Comparison of ENCODE assay signal across 20 cellular contexts in the genomic region with DNA sequence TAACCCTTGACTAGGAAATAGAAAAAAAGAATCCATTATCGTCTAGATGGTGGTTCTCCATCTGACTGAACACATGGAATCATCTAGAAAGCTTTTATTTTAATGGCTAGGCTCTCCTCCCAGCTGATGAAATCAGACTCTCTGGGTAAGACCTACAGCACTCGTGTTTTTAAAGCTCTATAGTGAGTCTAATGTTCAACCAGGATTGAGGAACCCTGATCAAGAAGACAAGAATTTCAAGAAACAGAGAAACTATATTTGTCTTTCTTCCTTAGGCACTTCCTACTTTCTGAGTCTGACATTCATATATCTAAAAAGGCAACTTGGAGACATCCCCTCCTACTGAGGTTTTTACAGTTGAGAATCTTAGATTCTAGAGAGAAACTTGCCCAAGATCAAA.
A peak's percentile ranks its signal among the peaks of the same experiment; 100 is the strongest.
DNase-seq lines count a peak whose midpoint lies in the region; ATAC-seq and TF ChIP-seq lines count a peak whose summit lies in the region.
"Had no signal": no experiment of that assay in that cellular context is flagged by ENCODE, and none has a peak within 500 bp of the region (broad histone marks: within the 10 kb centered on the region; RNA-seq: fewer than 3 reads in every experiment).

No MANE protein-coding gene starts in this region.

- peak overlapping the region in 6 of 11 experiments; percentile 27 to 77 (median 58); a peak in 11 of 22 replicates for H3K4me2 ChIP-seq in BLaER1 treated with 17β-estradiol and CSF1 and Interleukin-3, amounts not matched to agents 10 nM and 100 nM
- H3K4me2 ChIP-seq in MM.1S (ENCODE audit: low read depth, low read length) (no peak overlapping the region), osteoblast (ENCODE audit: insufficient read depth, low read length) (no peak overlapping the region), mammary epithelial cell (ENCODE audit: insufficient read depth, low read depth, low read length) (no peak overlapping the region)
- H3K4me2 ChIP-seq: SK-N-SH had no signal

- H2AFZ ChIP-seq in MM.1S (ENCODE audit: low read length) (0 out of 2 replicates have a peak overlapping the region, but pooled peaks have one; percentile 9), osteoblast (ENCODE audit: low read length) (no peak overlapping the region), mammary epithelial cell (ENCODE audit: low read depth, low read length) (no peak overlapping the region)

- H3K9ac ChIP-seq in BLaER1 treated with 17β-estradiol and CSF1 and Interleukin-3, amounts not matched to agents 10 nM and 100 nM: peak overlapping the region in 4 of 11 experiments; percentile 39 to 74 (median 62); a peak in 9 of 22 replicates
- H3K9ac ChIP-seq in MM.1S (ENCODE audit: low read length): no peak overlapping the region
- H3K9ac ChIP-seq in mammary epithelial cell (ENCODE audit: insufficient read depth, low read length): no peak overlapping the region
- H3K9ac ChIP-seq: SK-N-SH had no signal

- CTCF ChIA-PET in mammary epithelial cell (lab: Charles Lee; ENCODE audit: low non-redundant PET): no interaction called here

- H3K4me1 Mint-ChIP-seq in stimulated activated memory B cell treated with anti-CD40 and anti-IgM and Interleukin-4, amounts not matched to agents 10 μg/mL and 1 μg/mL and 100 μg/mL, for 72 hours: peaks cover 30% of the 10 kb centered on the region

- no peaks in the 10 kb centered on the region for H3F3A ChIP-seq in MM.1S (ENCODE audit: insufficient read depth, low read length)

- in situ Hi-C loops in mammary epithelial cell (cut with MboI; ENCODE audit: low sequenced_read_pairs in 2 of 2): no loop called here

- no TSS peak for BruUV-seq in mammary epithelial cell (replicated peaks; lab: Mats Ljungman, UMichigan)

- no peak overlapping the region for H3K27ac Mint-ChIP-seq in stimulated activated memory B cell treated with anti-CD40 and anti-IgM and Interleukin-4, amounts not matched to agents 10 μg/mL and 1 μg/mL and 100 μg/mL, for 72 hours
- H3K27ac Mint-ChIP-seq: CD8-positive, alpha-beta T cell; IgD-negative memory B cell had no signal

- ATAC-seq in stimulated activated memory B cell treated with anti-CD40 and anti-IgM and Interleukin-4, amounts not matched to agents 10 μg/mL and 1 μg/mL and 100 μg/mL, for 72 hours: no peak
- ATAC-seq: CD8-positive, alpha-beta T cell; HCT116; Panc1 had no signal

- peaks cover 0 to 100% (median 23%) of the 10 kb centered on the region in 10 experiments; a peak in 12 of 20 replicates for H3K4me1 ChIP-seq in BLaER1 treated with 17β-estradiol and CSF1 and Interleukin-3, amounts not matched to agents 10 nM and 100 nM
- H3K4me1 ChIP-seq in MM.1S (ENCODE audit: low read length) (peaks cover 27% of the 10 kb centered on the region), osteoblast (ENCODE audit: insufficient read depth, low read length) (peaks cover 33% of the 10 kb centered on the region), BE2C (no peaks in the 10 kb centered on the region), mammary epithelial cell (ENCODE audit: insufficient read depth, low read length) (peaks cover 14% of the 10 kb centered on the region)

- peaks cover 0 to 13% (median 0%) of the 10 kb centered on the region in 11 experiments; a peak in 5 of 22 replicates for H3K9me3 ChIP-seq in BLaER1 treated with 17β-estradiol and CSF1 and Interleukin-3, amounts not matched to agents 10 nM and 100 nM (replicated peaks in 1 of 11)
- H3K9me3 ChIP-seq in MM.1S (replicated peaks; ENCODE audit: insufficient read depth, low read length) (no peaks in the 10 kb centered on the region), osteoblast (ENCODE audit: low read depth, low read length) (no peaks in the 10 kb centered on the region), BE2C (no peaks in the 10 kb centered on the region), mammary epithelial cell (replicated peaks; ENCODE audit: insufficient read depth, low read length) (no peaks in the 10 kb centered on the region)
- H3K9me3 ChIP-seq: SK-N-SH had no signal

- H4K20me1 ChIP-seq in BLaER1 treated with 17β-estradiol and CSF1 and Interleukin-3, amounts not matched to agents 10 nM and 100 nM: no peaks in the 10 kb centered on the region
- H4K20me1 ChIP-seq in MM.1S (ENCODE audit: insufficient read depth, low read length) (no peaks in the 10 kb centered on the region), osteoblast (ENCODE audit: insufficient read depth, low read length) (no peaks in the 10 kb centered on the region), mammary epithelial cell (ENCODE audit: insufficient read depth, low read length) (no peaks in the 10 kb centered on the region)

- no peak overlapping the region for H3K4me3 Mint-ChIP-seq in stimulated activated memory B cell treated with anti-CD40 and anti-IgM and Interleukin-4, amounts not matched to agents 10 μg/mL and 1 μg/mL and 100 μg/mL, for 72 hours
- H3K4me3 Mint-ChIP-seq: CD8-positive, alpha-beta T cell; IgD-negative memory B cell had no signal

- dilution Hi-C loops in mammary epithelial cell (cut with HindIII; ENCODE audit: low sequenced_read_pairs): loop anchor here (5.0 kb wide), 1 partner anchor 46 kb away; no protein-coding TSS in a partner anchor

- 91% methylated on average over 2 of the region's 2 CpGs for WGBS in mammary epithelial cell (ENCODE audit: low coverage, missing lambda C conversion rate)

- DNase-seq in MM.1S: no peak
- DNase-seq in caudate nucleus (lab: John Stamatoyannopoulos, UW): no peak
- no peak for DNase-seq in osteoblast (ENCODE audit: insufficient read length, low spot score, missing footprints)
- no peak for DNase-seq in BE2C
- DNase-seq in mammary epithelial cell: no peak
- no peak for DNase-seq in HuH-7 (ENCODE audit: low spot score)
- DNase-seq: Calu3; CD8-positive, alpha-beta T cell; DMS153; NCI-H1694; NCI-H2081; NCI-H2171 treated with DMSO at 0.1 percent for 48 hours; NCI-H524 treated with DMSO at 0.1 percent for 48 hours; SIG-M5; SK-N-SH had no signal

- intact Hi-C loops in mammary epithelial cell (cut with micrococcal nuclease): no loop called here

- no peaks in the 10 kb centered on the region for H3K36me3 ChIP-seq in BLaER1 treated with 17β-estradiol and CSF1 and Interleukin-3, amounts not matched to agents 10 nM and 100 nM
- no peaks in the 10 kb centered on the region for H3K36me3 ChIP-seq in MM.1S (replicated peaks; ENCODE audit: insufficient read depth, low read length)
- no peaks in the 10 kb centered on the region for H3K36me3 ChIP-seq in osteoblast (ENCODE audit: insufficient read depth, low read length)
- no peaks in the 10 kb centered on the region for H3K36me3 ChIP-seq in BE2C
- no peaks in the 10 kb centered on the region for H3K36me3 ChIP-seq in mammary epithelial cell (ENCODE audit: insufficient read depth, low read length)

- no peaks in the 10 kb centered on the region for H3K27me3 ChIP-seq in BLaER1 treated with 17β-estradiol and CSF1 and Interleukin-3, amounts not matched to agents 10 nM and 100 nM
- H3K27me3 ChIP-seq in MM.1S (replicated peaks; ENCODE audit: insufficient read depth, low read length) (no peaks in the 10 kb centered on the region), osteoblast (ENCODE audit: insufficient read depth, low read length) (no peaks in the 10 kb centered on the region), BE2C (no peaks in the 10 kb centered on the region), mammary epithelial cell (ENCODE audit: insufficient read depth, low read length) (no peaks in the 10 kb centered on the region)

- no peaks in the 10 kb centered on the region for H3K9me3 Mint-ChIP-seq in stimulated activated memory B cell treated with anti-CD40 and anti-IgM and Interleukin-4, amounts not matched to agents 10 μg/mL and 1 μg/mL and 100 μg/mL, for 72 hours
- H3K9me3 Mint-ChIP-seq: CD8-positive, alpha-beta T cell; IgD-negative memory B cell had no signal

- H3K27me3 Mint-ChIP-seq in stimulated activated memory B cell treated with anti-CD40 and anti-IgM and Interleukin-4, amounts not matched to agents 10 μg/mL and 1 μg/mL and 100 μg/mL, for 72 hours: no peaks in the 10 kb centered on the region
- H3K27me3 Mint-ChIP-seq: IgD-negative memory B cell had no signal

- no peaks in the 10 kb centered on the region for H3K9me2 ChIP-seq in MM.1S (replicated peaks; ENCODE audit: insufficient read depth, low read length)
- H3K9me2 ChIP-seq: SK-N-SH had no signal

- TF ChIP-seq CTCF in MM.1S (IDR thresholded peaks at IDR 0.05; ENCODE audit: low read length) (no peak), osteoblast (IDR thresholded peaks at IDR 0.05; ENCODE audit: extremely low read depth, low read depth, low read length) (no peak), BE2C (IDR thresholded peaks at IDR 0.05; ENCODE audit: low read depth, low read length) (no peak), mammary epithelial cell (conservative IDR thresholded peaks at IDR 0.05 in 1 of 2, IDR thresholded peaks at IDR 0.05 in 1 of 2; ENCODE audit: extremely low read depth in 1 of 2, insufficient read depth in 1 of 2, low read depth in 1 of 2, low read length in 2 of 2) (no peak)

- no peaks in the 10 kb centered on the region for H3K36me3 Mint-ChIP-seq in stimulated activated memory B cell treated with anti-CD40 and anti-IgM and Interleukin-4, amounts not matched to agents 10 μg/mL and 1 μg/mL and 100 μg/mL, for 72 hours
- H3K36me3 Mint-ChIP-seq: CD8-positive, alpha-beta T cell had no signal

- peak overlapping the region in 6 of 11 experiments; percentile 1 to 91 (median 82); a peak in 11 of 22 replicates for H3K27ac ChIP-seq in BLaER1 treated with 17β-estradiol and CSF1 and Interleukin-3, amounts not matched to agents 10 nM and 100 nM
- H3K27ac ChIP-seq in MM.1S (ENCODE audit: low read length) (no peak overlapping the region), caudate nucleus (ENCODE audit: low read depth, low read length) (peak overlapping the region; percentile 3), osteoblast (ENCODE audit: low read depth, low read length) (peak overlapping the region; percentile 43), mammary epithelial cell (ENCODE audit: insufficient read depth, low read depth, low read length) (no peak overlapping the region)

- H3K4me3 ChIP-seq in BLaER1 treated with 17β-estradiol and CSF1 and Interleukin-3, amounts not matched to agents 10 nM and 100 nM: no peak overlapping the region; a peak in 1 of 20 replicates
- no peak overlapping the region for H3K4me3 ChIP-seq in MM.1S (ENCODE audit: low read length)
- no peak overlapping the region for H3K4me3 ChIP-seq in osteoblast (ENCODE audit: insufficient read depth, low read length)
- no peak overlapping the region for H3K4me3 ChIP-seq in BE2C (ENCODE audit: low read depth, low read length)
- H3K4me3 ChIP-seq in mammary epithelial cell (replicated peaks in 1 of 3; ENCODE audit: insufficient read depth in 1 of 3, low read depth in 2 of 3, low read length in 3 of 3): no peak overlapping the region

- H3K79me2 ChIP-seq in MM.1S (ENCODE audit: low read length): no peaks in the 10 kb centered on the region
- H3K79me2 ChIP-seq in osteoblast (ENCODE audit: insufficient read depth, low read length): no peaks in the 10 kb centered on the region
- H3K79me2 ChIP-seq in mammary epithelial cell (ENCODE audit: insufficient read depth, low read length): no peaks in the 10 kb centered on the region

Comparison
In these comparisons a context has a peak if more than half of its experiments do, and no peak if none do; other contexts are left out.
1. H3K27ac ChIP-seq: peak in BLaER1 treated with 17β-estradiol and CSF1 and Interleukin-3, amounts not matched to agents 10 nM and 100 nM (6 of 11), caudate nucleus (single experiment) and osteoblast (single experiment); none in MM.1S (single experiment) and mammary epithelial cell (single experiment).
2. H3K4me2 ChIP-seq: peak in BLaER1 treated with 17β-estradiol and CSF1 and Interleukin-3, amounts not matched to agents 10 nM and 100 nM (6 of 11); none in MM.1S (single experiment), osteoblast (single experiment) and mammary epithelial cell (single experiment).